In genomic region chr6:26550250-26550993, GRCh38 we compare ENCODE assay signal across 1 cellular context.
TF ChIP-seq lines count a peak whose summit lies in the region.

No MANE protein-coding gene starts in this region.

TF ChIP-seq in HepG2, 621 proteins besides CTCF, POLR2A, EP300 and RAD21 (continued from another document and continues in another):
- TF ChIP-seq ZHX2 (IDR thresholded peaks at IDR 0.05; ENCODE audit: low read depth) (peak; percentile 33; the same call in 1 of the 2 replicates), ZHX2 (CRISPR knock-in tag; IDR thresholded peaks at IDR 0.05; ENCODE audit: borderline replicate concordance) (peak; percentile 33; the same call in 1 of the 2 replicates), ZNF761 (CRISPR knock-in tag; conservative IDR thresholded peaks at IDR 0.05) (no peak), ZNF451 (CRISPR knock-in tag; IDR thresholded peaks at IDR 0.05) (0 out of 2 replicates have a peak, but pooled peaks have one; percentile 10), ZNF788 (CRISPR knock-in tag; IDR thresholded peaks at IDR 0.05; ENCODE audit: borderline replicate concordance) (peak; percentile 49; the same call in 1 of the 2 replicates), HNRNPL (IDR thresholded peaks at IDR 0.05; ENCODE audit: low read depth, low read length) (no peak), ZSCAN30 (CRISPR knock-in tag; IDR thresholded peaks at IDR 0.05) (no peak), ZNF615 (CRISPR knock-in tag; IDR thresholded peaks at IDR 0.05; ENCODE audit: borderline replicate concordance) (no peak), MTF2 (CRISPR knock-in tag; IDR thresholded peaks at IDR 0.05; ENCODE audit: borderline replicate concordance) (no peak), ZFX (CRISPR knock-in tag; IDR thresholded peaks at IDR 0.05; ENCODE audit: low read depth) (peak; percentile 72), HDAC2 (CRISPR knock-in tag; IDR thresholded peaks at IDR 0.05) (peak; percentile 82), RARA (CRISPR knock-in tag; IDR thresholded peaks at IDR 0.05) (peak; percentile 71), CEBPB (IDR thresholded peaks at IDR 0.05; ENCODE audit: borderline replicate concordance, low read depth, low read length) (no peak), JUND (CRISPR knock-in tag; IDR thresholded peaks at IDR 0.05) (no peak), ZNF800 (CRISPR knock-in tag; IDR thresholded peaks at IDR 0.05) (no peak), NFAT5 (CRISPR knock-in tag; IDR thresholded peaks at IDR 0.05) (no peak), KLF16 (CRISPR knock-in tag; IDR thresholded peaks at IDR 0.05) (peak in 1 of 2 experiments; percentile 86; a peak in 2 of 4 replicates), ZNF746 (CRISPR knock-in tag; IDR thresholded peaks at IDR 0.05) (0 out of 2 replicates have a peak, but pooled peaks have one; percentile 50), SALL2 (CRISPR knock-in tag; IDR thresholded peaks at IDR 0.05) (peak; percentile 66; the same call in 1 of the 2 replicates), ZBED4 (CRISPR knock-in tag; IDR thresholded peaks at IDR 0.05; ENCODE audit: borderline replicate concordance) (no peak; the same call in 1 of the 2 replicates), ZSCAN20 (CRISPR knock-in tag; IDR thresholded peaks at IDR 0.05; ENCODE audit: borderline replicate concordance) (peak; percentile 56; the same call in 1 of the 2 replicates), RNF2 (conservative IDR thresholded peaks at IDR 0.05; ENCODE audit: low read depth) (no peak), ZMAT5 (CRISPR knock-in tag; IDR thresholded peaks at IDR 0.05; ENCODE audit: borderline replicate concordance, low read depth) (no peak), ZNF407 (CRISPR knock-in tag; IDR thresholded peaks at IDR 0.05; ENCODE audit: not compliant biosample characterization) (no peak), POLR2AphosphoS5 (IDR thresholded peaks at IDR 0.05; ENCODE audit: low read depth, low read length) (peak; percentile 60)
